Comparison of ENCODE assay signal across 26 cellular contexts in genomic region chr16:88825146-88825545, GRCh38. TPM values are rescaled to one million over a fixed set of nuclear protein-coding genes. Genes with fewer than 3 reads are reported as not detected.
A peak's percentile ranks its signal among the peaks of the same experiment; 100 is the strongest.
DNase-seq lines count a peak whose midpoint lies in the region; ATAC-seq, FAIRE-seq and TF ChIP-seq lines count a peak whose summit lies in the region.
"Had no signal": no experiment of that assay in that cellular context is flagged by ENCODE, and none has a peak within 500 bp of the region (broad histone marks: within the 10 kb centered on the region; RNA-seq: fewer than 3 reads in every experiment).

No MANE protein-coding gene starts in this region.

- no peak overlapping the region for H3K4me3 Mint-ChIP-seq in endodermal cell
- H3K4me3 Mint-ChIP-seq: CD14-positive monocyte; CD4-positive, CD25-positive, alpha-beta regulatory T cell; CD8-positive, alpha-beta memory T cell had no signal

- no peak for FAIRE-seq in K562 (lab: Jason Lieb, UNC)
- FAIRE-seq: A204.1, GM12878, GM12892, GM18507 had no signal

- no peak for TF ChIP-seq RAD21 in K562 (CRISPR knock-in tag; conservative IDR thresholded peaks at IDR 0.05 in 1 of 2, IDR thresholded peaks at IDR 0.05 in 1 of 2)

- CTCF ChIA-PET in RWPE1 (lab: Yijun Ruan, JAX) = interaction anchor here (0.8 kb wide), 1 partner anchor 9 kb away, joined by 3 read pairs; no protein-coding TSS in a partner anchor
- CTCF ChIA-PET in K562 (lab: Yijun Ruan, JAX; ENCODE audit: low intra/inter-chr PET ratio) = no interaction called here

- TF ChIP-seq CTCF in RWPE1 (conservative IDR thresholded peaks at IDR 0.05; ENCODE audit: low read depth) (no peak), K562 (IDR thresholded peaks at IDR 0.05 in 2 of 3, conservative IDR thresholded peaks at IDR 0.05 in 1 of 3; ENCODE audit: insufficient read depth in 2 of 3, low read depth in 1 of 3, low read length in 3 of 3) (no peak), vagina (IDR thresholded peaks at IDR 0.05) (no peak), body of pancreas (IDR thresholded peaks at IDR 0.05) (no peak), endodermal cell (conservative IDR thresholded peaks at IDR 0.05) (no peak)

- BruUV-seq in K562 (replicated peaks; lab: Mats Ljungman, UMichigan) = no TSS peak

- H3K79me2 ChIP-seq in K562 (ENCODE audit: control insufficient read depth, insufficient read depth, low read length) = no peaks in the 10 kb centered on the region

- H2AFZ ChIP-seq in K562 (ENCODE audit: low read depth, low read length) = no peak overlapping the region

- no peaks in the 10 kb centered on the region for H3K36me3 ChIP-seq in K562 (ENCODE audit: control insufficient read depth, insufficient read depth, low read length)
- peaks cover 0 to 34% of the 10 kb centered on the region in 2 donors for H3K36me3 ChIP-seq in vagina
- peaks cover 0 to 4% of the 10 kb centered on the region in 2 donors for H3K36me3 ChIP-seq in body of pancreas (replicated peaks in 1 of 2; ENCODE audit: insufficient read depth in 1 of 2, low read depth in 2 of 2)
- H3K36me3 ChIP-seq in endodermal cell (ENCODE audit: control insufficient read depth, insufficient read depth, low read length) = no peaks in the 10 kb centered on the region
- H3K36me3 ChIP-seq: BE2C had no signal

- no peaks in the 10 kb centered on the region; the same call in 1 of the 2 replicates for H4K20me1 ChIP-seq in K562 (replicated peaks; ENCODE audit: control insufficient read depth, insufficient read depth, low read length)

- H3K27me3 ChIP-seq in K562 (ENCODE audit: control insufficient read depth in 2 of 2, insufficient read depth in 2 of 2, low read length in 2 of 2) (no peaks in the 10 kb centered on the region), vagina (no peaks in the 10 kb centered on the region), body of pancreas (no peaks in the 10 kb centered on the region), endodermal cell (ENCODE audit: control insufficient read depth, insufficient read depth, low read length, poor library complexity, severe bottlenecking) (no peaks in the 10 kb centered on the region)
- H3K27me3 ChIP-seq: BE2C, BLaER1 had no signal

- no peaks in the 10 kb centered on the region for H3K27me3 Mint-ChIP-seq in endodermal cell (ENCODE audit: insufficient read depth)
- H3K27me3 Mint-ChIP-seq: CD4-positive, alpha-beta memory T cell; CD4-positive, CD25-positive, alpha-beta regulatory T cell; CD8-positive, alpha-beta memory T cell had no signal

- in situ Hi-C loops in K562 (cut with MboI) = no loop called here

- H3K4me3 ChIP-seq in K562 (no peak overlapping the region), vagina (no peak overlapping the region), body of pancreas (no peak overlapping the region), endodermal cell (ENCODE audit: low read length) (no peak overlapping the region)
- H3K4me3 ChIP-seq: BLaER1, GM12878 had no signal

- H3K27ac Mint-ChIP-seq in endodermal cell = no peak overlapping the region
- H3K27ac Mint-ChIP-seq: CD14-positive monocyte; CD4-positive, alpha-beta memory T cell; CD4-positive, CD25-positive, alpha-beta regulatory T cell had no signal

- H3K9me3 Mint-ChIP-seq in endodermal cell = no peaks in the 10 kb centered on the region
- H3K9me3 Mint-ChIP-seq: CD14-positive monocyte; CD4-positive, alpha-beta memory T cell; CD4-positive, CD25-positive, alpha-beta regulatory T cell; CD8-positive, alpha-beta memory T cell had no signal

- H3K4me2 ChIP-seq in K562 (ENCODE audit: insufficient read depth, low read length) = no peak overlapping the region
- H3K4me2 ChIP-seq: BLaER1 had no signal

- no peaks in the 10 kb centered on the region for H3K4me1 Mint-ChIP-seq in endodermal cell
- H3K4me1 Mint-ChIP-seq: CD14-positive monocyte; CD4-positive, alpha-beta memory T cell; CD4-positive, CD25-positive, alpha-beta regulatory T cell; CD8-positive, alpha-beta memory T cell had no signal

- peaks cover 0 to 53% of the 10 kb centered on the region in 2 experiments; a peak in 2 of 5 replicates for H3K4me1 ChIP-seq in K562 (replicated peaks in 1 of 2; ENCODE audit: control insufficient read depth in 2 of 2, insufficient read depth in 2 of 2, low read length in 2 of 2)
- peaks cover 4% of the 10 kb centered on the region for H3K4me1 ChIP-seq in vagina
- no peaks in the 10 kb centered on the region for H3K4me1 ChIP-seq in body of pancreas
- H3K4me1 ChIP-seq in endodermal cell (ENCODE audit: control insufficient read depth, insufficient read depth, low read length) = no peaks in the 10 kb centered on the region

- H3K9ac ChIP-seq in K562 (ENCODE audit: insufficient read depth in 1 of 2, low read depth in 2 of 2, low read length in 2 of 2) (no peak overlapping the region), endodermal cell (ENCODE audit: extremely low read depth, low read length, poor library complexity, severe bottlenecking) (no peak overlapping the region)
- H3K9ac ChIP-seq: BLaER1 had no signal

- peaks cover 10% of the 10 kb centered on the region for H3K36me3 Mint-ChIP-seq in endodermal cell (ENCODE audit: low read depth)

- ATAC-seq in K562 = no peak
- no peak for ATAC-seq in body of pancreas

- intact Hi-C loops in K562 (cut with micrococcal nuclease) = no loop called here
- intact Hi-C loops in vagina (cut with DNase I) = no loop called here
- intact Hi-C loops in body of pancreas (cut with DNase I) = no loop called here

- TF ChIP-seq POLR2A in K562 (conservative IDR thresholded peaks at IDR 0.05) (no peak), vagina (IDR thresholded peaks at IDR 0.05) (no peak), body of pancreas (IDR thresholded peaks at IDR 0.05) (no peak)

- no peak for TF ChIP-seq EP300 in K562 (IDR thresholded peaks at IDR 0.05; ENCODE audit: low read length)

- peak overlapping the region; percentile 83 for H3K27ac ChIP-seq in RWPE1
- H3K27ac ChIP-seq in K562 (ENCODE audit: extremely low read depth, low read depth, low read length) = no peak overlapping the region
- H3K27ac ChIP-seq in vagina = peak overlapping the region; percentile 53
- H3K27ac ChIP-seq in body of pancreas = no peak overlapping the region
- H3K27ac ChIP-seq in endodermal cell (ENCODE audit: low read depth, low read length) = no peak overlapping the region
- H3K27ac ChIP-seq: BLaER1 had no signal

- H3K9me3 ChIP-seq in K562 (replicated peaks; ENCODE audit: control insufficient read depth, insufficient read depth, low read depth, low read length) = no peaks in the 10 kb centered on the region
- H3K9me3 ChIP-seq in vagina = no peaks in the 10 kb centered on the region
- H3K9me3 ChIP-seq in body of pancreas = no peaks in the 10 kb centered on the region
- H3K9me3 ChIP-seq in endodermal cell (ENCODE audit: control insufficient read depth, low read length) = no peaks in the 10 kb centered on the region
- H3K9me3 ChIP-seq: BE2C, BLaER1 had no signal

- POLR2A ChIA-PET in RWPE1 (lab: Yijun Ruan, JAX; ENCODE audit: low non-redundant PET) (no interaction called here), K562 (lab: Yijun Ruan, JAX) (interaction anchor here (0.7 kb wide), 1 partner anchor 322 kb away, joined by 3 read pairs; no protein-coding TSS in a partner anchor)

- H3K9me1 ChIP-seq in K562 (ENCODE audit: control insufficient read depth, insufficient read depth, low read length) = no peaks in the 10 kb centered on the region

- DNase-seq in RWPE1 (ENCODE audit: low spot score) = no peak
- DNase-seq in K562 (ENCODE audit: extremely low read depth in 1 of 4, low spot score in 3 of 4) = no peak
- no peak for DNase-seq in vagina (ENCODE audit: extremely low spot score in 2 of 2)
- DNase-seq in body of pancreas = no peak
- no peak for DNase-seq in endodermal cell
- DNase-seq: 8988T; ACHN; BE2C; C1 segment of cervical spinal cord; CD4-positive, alpha-beta memory T cell; CD4-positive, CD25-positive, alpha-beta regulatory T cell; CD8-positive, alpha-beta memory T cell; COR-L47; DMS 273 treated with DMSO at 0.1 percent for 48 hours; DMS153; DMS53; DMS79; DND-41; EL; GDM1 had no signal

- 86% methylated on average over 4 of the region's 12 CpGs for whole genome bisulfite sequencing in K562 (ENCODE audit: insufficient coverage, low coverage, missing lambda C conversion rate)
- 85 to 92% methylated on average over 7 to 12 of the region's 12 CpGs for WGBS in body of pancreas, 2 donors
- WGBS in endodermal cell (ENCODE audit: insufficient coverage in 1 of 2, insufficient read length in 1 of 2), 2 experiments = 92% methylated on average over 12 of the region's 12 CpGs; no CpG with 5 or more reads in 1 of the 2 experiments

RNA-seq across cellular contexts. Expression of gene APRT, which starts 13.4 kb away (rescaled TPM):
- total RNA-seq in K562 (2011; cell fraction: chromatin; rRNA removed; ENCODE audit: low replicate concordance) = 35.4 and 135 TPM in 2 replicates
- 138 and 183 TPM in 2 replicates for total RNA-seq in K562 (2011; cell fraction: nucleolus; rRNA removed)
- total RNA-seq in K562 (2011; cell fraction: nucleoplasm; rRNA removed) = 82.7 and 89.3 TPM in 2 replicates
- 409 and 555 TPM in 2 replicates for total RNA-seq in K562 (2014; rRNA removed)
- total RNA-seq in K562 (2014; rRNA removed; fragmentation: Illumina TruSeq; extraction: Trizol) = 86.2 and 129 TPM in 2 replicates
- total RNA-seq in K562 (2015; rRNA removed; fragmentation: Illumina TruSeq; extraction: Trizol) = 213 and 224 TPM in 2 replicates
- total RNA-seq in K562 (2021) = 340 and 359 TPM in 2 replicates
- polyA plus RNA-seq in K562 (2011; rRNA removed) = 146 and 234 TPM in 2 replicates
- polyA plus RNA-seq in K562 (2011; cell fraction: cytosol; rRNA removed) = 130 and 287 TPM in 2 replicates
- 161 and 192 TPM in 2 replicates for polyA plus RNA-seq in K562 (2011; cell fraction: nucleus; rRNA removed)
- polyA plus RNA-seq in K562 (2012) = 290 and 337 TPM in 2 replicates
- 94.4 and 200 TPM in 2 replicates for polyA plus RNA-seq in K562 (2014; fragmentation: Illumina TruSeq; extraction: Trizol)
- 100 to 1,000 TPM in 1 of 2 experiments, 10 to 100 TPM in 1; 41.7 to 116 TPM for polyA plus RNA-seq in K562 (2014; fragmentation: Nextera tagmentation; extraction: Ambion mirVana)
- polyA plus RNA-seq in K562 (2014; rRNA removed) = 354 and 422 TPM in 2 replicates
- polyA minus RNA-seq in K562 (2011; rRNA and poly(A)+ RNA removed) = 17.6 and 29.0 TPM in 2 replicates
- polyA minus RNA-seq in K562 (2011; cell fraction: cytosol; rRNA and poly(A)+ RNA removed) = 127 and 142 TPM in 2 replicates
- 49.9 and 62.3 TPM in 2 replicates for polyA minus RNA-seq in K562 (2011; cell fraction: nucleus; rRNA and poly(A)+ RNA removed)
- 134 TPM for total RNA-seq in vagina
- 100 to 1,000 TPM in 1 of 2 donors, 10 to 100 TPM in 1; 95.9 to 104 TPM for total RNA-seq in body of pancreas
- total RNA-seq in endodermal cell = 100 to 1,000 TPM; 200 to 230 TPM
- polyA plus RNA-seq in endodermal cell (2013, experiment 1 of 2) = 93.5 TPM
- polyA plus RNA-seq in endodermal cell (2013, experiment 2 of 2) = 91.5 TPM

RNA-seq across cellular contexts. Expression of gene CDT1, which starts 21.6 kb away (rescaled TPM):
- total RNA-seq in K562 (2011; cell fraction: chromatin; rRNA removed; ENCODE audit: low replicate concordance) = 14.1 and 55.6 TPM in 2 replicates
- total RNA-seq in K562 (2011; cell fraction: nucleolus; rRNA removed) = 67.5 and 87.8 TPM in 2 replicates
- total RNA-seq in K562 (2011; cell fraction: nucleoplasm; rRNA removed) = 29.4 and 38.8 TPM in 2 replicates
- total RNA-seq in K562 (2014; rRNA removed) = 114 and 119 TPM in 2 replicates
- 3.4 and 4.4 TPM in 2 replicates for total RNA-seq in K562 (2014; rRNA removed; fragmentation: Illumina TruSeq; extraction: Trizol)
- 14.4 and 17.9 TPM in 2 replicates for total RNA-seq in K562 (2015; rRNA removed; fragmentation: Illumina TruSeq; extraction: Trizol)
- total RNA-seq in K562 (2021) = 173 and 178 TPM in 2 replicates
- 14.2 and 29.4 TPM in 2 replicates for polyA plus RNA-seq in K562 (2011; rRNA removed)
- 48.5 and 101 TPM in 2 replicates for polyA plus RNA-seq in K562 (2011; cell fraction: cytosol; rRNA removed)
- polyA plus RNA-seq in K562 (2011; cell fraction: nucleus; rRNA removed) = 38.4 and 58.3 TPM in 2 replicates
- 68.4 and 200 TPM in 2 replicates for polyA plus RNA-seq in K562 (2012)
- polyA plus RNA-seq in K562 (2014; fragmentation: Illumina TruSeq; extraction: Trizol) = 9.3 and 47.1 TPM in 2 replicates
- 1 to 10 TPM in 1 of 2 experiments, under 1 TPM in 1; 0.92 to 1.6 TPM for polyA plus RNA-seq in K562 (2014; fragmentation: Nextera tagmentation; extraction: Ambion mirVana)
- polyA plus RNA-seq in K562 (2014; rRNA removed) = 53.6 and 65.8 TPM in 2 replicates
- 9.8 and 10.4 TPM in 2 replicates for polyA minus RNA-seq in K562 (2011; rRNA and poly(A)+ RNA removed)
- 102 and 178 TPM in 2 replicates for polyA minus RNA-seq in K562 (2011; cell fraction: cytosol; rRNA and poly(A)+ RNA removed)
- 25.2 and 25.9 TPM in 2 replicates for polyA minus RNA-seq in K562 (2011; cell fraction: nucleus; rRNA and poly(A)+ RNA removed)
- 10.8 TPM for total RNA-seq in vagina
- 1 to 10 TPM in 1 of 2 donors, not detected in 1; 7.6 TPM for total RNA-seq in body of pancreas
- total RNA-seq in endodermal cell = 10 to 100 TPM; 57.1 to 63.0 TPM
- 41.5 TPM for polyA plus RNA-seq in endodermal cell (2013, experiment 1 of 2)
- 34.7 TPM for polyA plus RNA-seq in endodermal cell (2013, experiment 2 of 2)

RNA-seq across cellular contexts. Expression of gene GALNS, which starts 31.6 kb away (rescaled TPM):
- 69.8 and 180 TPM in 2 replicates for total RNA-seq in K562 (2011; cell fraction: chromatin; rRNA removed; ENCODE audit: low replicate concordance)
- 70.5 and 71.6 TPM in 2 replicates for total RNA-seq in K562 (2011; cell fraction: nucleolus; rRNA removed)
- total RNA-seq in K562 (2011; cell fraction: nucleoplasm; rRNA removed) = 50.8 and 56.2 TPM in 2 replicates
- total RNA-seq in K562 (2014; rRNA removed) (3.4 and 5.4 TPM in 2 replicates), K562 (2014; rRNA removed; fragmentation: Illumina TruSeq; extraction: Trizol) (2.4 and 4.1 TPM in 2 replicates), K562 (2015; rRNA removed; fragmentation: Illumina TruSeq; extraction: Trizol) (5.6 and 5.9 TPM in 2 replicates), K562 (2021) (12.3 and 13.2 TPM in 2 replicates), vagina (61.4 TPM), body of pancreas (10 to 100 TPM in 1 of 2 donors, 1 to 10 TPM in 1; 8.8 to 48.8 TPM), endodermal cell (10 to 100 TPM; 32.2 to 39.6 TPM)
- polyA plus RNA-seq in K562 (2011; rRNA removed) (3.9 and 4.3 TPM in 2 replicates), K562 (2014; fragmentation: Illumina TruSeq; extraction: Trizol) (6.0 and 7.0 TPM in 2 replicates), K562 (2014; fragmentation: Nextera tagmentation; extraction: Ambion mirVana) (under 1 TPM; 0.38 to 0.63 TPM), K562 (2014; rRNA removed) (6.7 and 8.6 TPM in 2 replicates)
- polyA plus RNA-seq in K562 (2011; cell fraction: cytosol; rRNA removed) = 3.9 and 9.1 TPM in 2 replicates
- 20.2 and 34.5 TPM in 2 replicates for polyA plus RNA-seq in K562 (2011; cell fraction: nucleus; rRNA removed)
- polyA plus RNA-seq in K562 (2012) = 11.1 and 16.0 TPM in 2 replicates
- 1.9 and 3.7 TPM in 2 replicates for polyA minus RNA-seq in K562 (2011; rRNA and poly(A)+ RNA removed)
- polyA minus RNA-seq in K562 (2011; cell fraction: cytosol; rRNA and poly(A)+ RNA removed) = 3.2 and 3.3 TPM in 2 replicates
- 7.0 and 7.8 TPM in 2 replicates for polyA minus RNA-seq in K562 (2011; cell fraction: nucleus; rRNA and poly(A)+ RNA removed)
- 14.9 TPM for polyA plus RNA-seq in endodermal cell (2013, experiment 1 of 2)
- 11.2 TPM for polyA plus RNA-seq in endodermal cell (2013, experiment 2 of 2)

RNA-seq across cellular contexts. Expression of gene TRAPPC2L, which starts 31.8 kb away (rescaled TPM):
- 43.1 and 83.7 TPM in 2 replicates for total RNA-seq in K562 (2011; cell fraction: chromatin; rRNA removed; ENCODE audit: low replicate concordance)
- total RNA-seq in K562 (2011; cell fraction: nucleolus; rRNA removed) = 64.3 and 69.7 TPM in 2 replicates
- total RNA-seq in K562 (2011; cell fraction: nucleoplasm; rRNA removed) = 53.0 and 53.7 TPM in 2 replicates
- total RNA-seq in K562 (2014; rRNA removed) (60.4 and 77.5 TPM in 2 replicates), K562 (2014; rRNA removed; fragmentation: Illumina TruSeq; extraction: Trizol) (92.6 and 126 TPM in 2 replicates), K562 (2015; rRNA removed; fragmentation: Illumina TruSeq; extraction: Trizol) (61.1 and 69.1 TPM in 2 replicates), K562 (2021) (89.1 and 92.6 TPM in 2 replicates), vagina (50.8 TPM), body of pancreas (10 to 100 TPM in 1 of 2 donors, 1 to 10 TPM in 1; 7.6 to 35.5 TPM), endodermal cell (100 to 1,000 TPM; 110 TPM)
- polyA plus RNA-seq in K562 (2011; rRNA removed) (124 and 163 TPM in 2 replicates), K562 (2014; fragmentation: Illumina TruSeq; extraction: Trizol) (97.5 and 104 TPM in 2 replicates), K562 (2014; fragmentation: Nextera tagmentation; extraction: Ambion mirVana) (100 to 1,000 TPM; 345 to 398 TPM), K562 (2014; rRNA removed) (92.4 and 99.1 TPM in 2 replicates)
- polyA plus RNA-seq in K562 (2011; cell fraction: cytosol; rRNA removed) = 94.2 and 150 TPM in 2 replicates
- polyA plus RNA-seq in K562 (2011; cell fraction: nucleus; rRNA removed) = 96.2 and 120 TPM in 2 replicates
- 69.9 and 168 TPM in 2 replicates for polyA plus RNA-seq in K562 (2012)
- polyA minus RNA-seq in K562 (2011; rRNA and poly(A)+ RNA removed) = 28.3 and 55.3 TPM in 2 replicates
- polyA minus RNA-seq in K562 (2011; cell fraction: cytosol; rRNA and poly(A)+ RNA removed) = 24.9 and 30.9 TPM in 2 replicates
- 30.4 and 33.3 TPM in 2 replicates for polyA minus RNA-seq in K562 (2011; cell fraction: nucleus; rRNA and poly(A)+ RNA removed)
- 93.1 TPM for polyA plus RNA-seq in endodermal cell (2013, experiment 1 of 2)
- polyA plus RNA-seq in endodermal cell (2013, experiment 2 of 2) = 81.8 TPM

RNA-seq across cellular contexts. Expression of gene PIEZO1, which starts 40.1 kb away (rescaled TPM):
- 759 and 2,233 TPM in 2 replicates for total RNA-seq in K562 (2011; cell fraction: chromatin; rRNA removed; ENCODE audit: low replicate concordance)
- total RNA-seq in K562 (2011; cell fraction: nucleolus; rRNA removed) = 1,565 and 1,591 TPM in 2 replicates
- total RNA-seq in K562 (2011; cell fraction: nucleoplasm; rRNA removed) = 1,027 and 1,219 TPM in 2 replicates
- total RNA-seq in K562 (2014; rRNA removed) = 213 and 305 TPM in 2 replicates
- total RNA-seq in K562 (2014; rRNA removed; fragmentation: Illumina TruSeq; extraction: Trizol) = 44.5 and 45.2 TPM in 2 replicates
- 97.9 and 113 TPM in 2 replicates for total RNA-seq in K562 (2015; rRNA removed; fragmentation: Illumina TruSeq; extraction: Trizol)
- 354 and 432 TPM in 2 replicates for total RNA-seq in K562 (2021)
- 131 and 170 TPM in 2 replicates for polyA plus RNA-seq in K562 (2011; rRNA removed)
- 143 and 281 TPM in 2 replicates for polyA plus RNA-seq in K562 (2011; cell fraction: cytosol; rRNA removed)
- 1,334 and 2,777 TPM in 2 replicates for polyA plus RNA-seq in K562 (2011; cell fraction: nucleus; rRNA removed)
- 266 and 440 TPM in 2 replicates for polyA plus RNA-seq in K562 (2012)
- 146 and 201 TPM in 2 replicates for polyA plus RNA-seq in K562 (2014; fragmentation: Illumina TruSeq; extraction: Trizol)
- 1 to 10 TPM; 3.6 to 9.6 TPM for polyA plus RNA-seq in K562 (2014; fragmentation: Nextera tagmentation; extraction: Ambion mirVana)
- 319 and 383 TPM in 2 replicates for polyA plus RNA-seq in K562 (2014; rRNA removed)
- polyA minus RNA-seq in K562 (2011; rRNA and poly(A)+ RNA removed) = 56.6 and 97.2 TPM in 2 replicates
- 155 and 200 TPM in 2 replicates for polyA minus RNA-seq in K562 (2011; cell fraction: cytosol; rRNA and poly(A)+ RNA removed)
- polyA minus RNA-seq in K562 (2011; cell fraction: nucleus; rRNA and poly(A)+ RNA removed) = 321 and 450 TPM in 2 replicates
- total RNA-seq in vagina = 184 TPM
- total RNA-seq in body of pancreas = 100 to 1,000 TPM in 1 of 2 donors, 10 to 100 TPM in 1; 61.0 to 269 TPM
- 10 to 100 TPM; 84.1 to 97.0 TPM for total RNA-seq in endodermal cell
- 26.7 TPM for polyA plus RNA-seq in endodermal cell (2013, experiment 1 of 2)
- polyA plus RNA-seq in endodermal cell (2013, experiment 2 of 2) = 28.6 TPM

Comparison
In these comparisons a context has a peak if more than half of its experiments do, and no peak if none do; other contexts are left out.
1. H3K27ac ChIP-seq: peak in RWPE1 (single experiment) and vagina (single experiment); none in K562 (single experiment), body of pancreas (0 of 4) and endodermal cell (single experiment).